Comparison of ENCODE assay signal across 21 cellular contexts in the genomic region with DNA sequence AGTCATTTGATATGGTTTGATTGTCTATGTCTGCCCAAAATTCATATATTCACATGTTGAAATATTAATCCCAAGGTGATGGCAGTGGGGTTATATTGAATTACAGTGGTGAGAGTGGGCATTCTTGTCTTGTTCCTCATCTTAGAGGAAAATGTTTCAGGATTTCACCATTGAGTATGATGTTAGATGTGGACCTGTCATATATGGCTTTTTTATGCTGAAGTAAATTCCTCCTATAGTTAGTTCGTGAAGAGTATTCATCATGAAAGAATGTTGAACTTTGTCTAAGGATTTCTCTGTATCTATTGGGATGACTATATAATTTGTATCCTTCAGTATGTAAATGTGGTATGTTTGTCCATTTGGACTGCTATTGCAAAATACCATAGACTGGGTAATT.
DNase-seq lines count a peak whose midpoint lies in the region; FAIRE-seq and TF ChIP-seq lines count a peak whose summit lies in the region.
"Had no signal": no experiment of that assay in that cellular context is flagged by ENCODE, and none has a peak within 500 bp of the region (broad histone marks: within the 10 kb centered on the region; RNA-seq: fewer than 3 reads in every experiment).

No MANE protein-coding gene starts in this region.

- DNase-seq in EH (ENCODE audit: low read depth) = peak; percentile 53
- peak; percentile 34 for DNase-seq in HS-27A (ENCODE audit: low read depth)
- DNase-seq in adipocyte (ENCODE audit: low read depth) = peak; percentile 23
- no peak for DNase-seq in urothelium cell line (ENCODE audit: low spot score)
- DNase-seq in stimulated activated CD4-positive, alpha-beta T cell treated with anti-CD3 and anti-CD28 coated beads, Interleukin-2, amount 100 ng/mL, for 24 hours = no peak
- DNase-seq in transverse colon = no peak
- DNase-seq in CD1c-positive myeloid dendritic cell (ENCODE audit: extremely low spot score) = no peak
- DNase-seq: 8988T; Calu3; CD8-positive, alpha-beta T cell; DMS 273 treated with DMSO at 0.1 percent for 48 hours; DMS53; DND-41; GF-D8; H9; KBM-7 had no signal

- peak; percentile 17 for FAIRE-seq in urothelium cell line (lab: Jason Lieb, UNC)
- FAIRE-seq: GM19239, H1, HepG2 had no signal

- H3K4me1 ChIP-seq in adipocyte (ENCODE audit: control insufficient read depth, insufficient read depth, low read length) (no peaks in the 10 kb centered on the region), transverse colon (no peaks in the 10 kb centered on the region)
- H3K4me1 ChIP-seq: BLaER1 had no signal

- H3K27me3 ChIP-seq in adipocyte (replicated peaks; ENCODE audit: control insufficient read depth, insufficient read depth, low read length) (no peaks in the 10 kb centered on the region), transverse colon (no peaks in the 10 kb centered on the region)
- H3K27me3 ChIP-seq: BLaER1 had no signal

- TF ChIP-seq POLR2A in transverse colon (IDR thresholded peaks at IDR 0.05) = no peak

- in situ Hi-C loops in transverse colon (cut with MboI; ENCODE audit: low pct_ligation_motif_present in 1 of 4, low pct_unique_long_range_greater_than_20kb in 1 of 4, low sequenced_read_pairs in 3 of 4) = no loop called here

- H3K9me3 ChIP-seq in adipocyte (ENCODE audit: control insufficient read depth, low read length) = no peaks in the 10 kb centered on the region
- H3K9me3 ChIP-seq in transverse colon = no peaks in the 10 kb centered on the region
- H3K9me3 ChIP-seq: BLaER1 had no signal

- intact Hi-C loops in transverse colon (cut with DNase I; ENCODE audit: low total_unique reads) = no loop called here

- no peak for TF ChIP-seq EP300 in transverse colon (IDR thresholded peaks at IDR 0.05; ENCODE audit: low read depth)

- H3K27ac ChIP-seq in transverse colon = no peak overlapping the region
- H3K27ac ChIP-seq: BLaER1, HL-60 had no signal

- TF ChIP-seq CTCF in transverse colon (IDR thresholded peaks at IDR 0.05) = no peak

- WGBS in transverse colon (ENCODE audit: low coverage in 1 of 2), 2 donors = 86 to 87% methylated on average over 1 of the region's 1 CpG

- H3K4me3 ChIP-seq in adipocyte (ENCODE audit: low read length) = no peak overlapping the region
- no peak overlapping the region for H3K4me3 ChIP-seq in transverse colon
- H3K4me3 ChIP-seq: BLaER1 had no signal

- H3K9ac ChIP-seq in adipocyte (ENCODE audit: low read length) = no peak overlapping the region
- H3K9ac ChIP-seq: BLaER1 had no signal

- H3K36me3 ChIP-seq in adipocyte (ENCODE audit: control insufficient read depth, insufficient read depth, low read length, severe bottlenecking) (no peaks in the 10 kb centered on the region), transverse colon (no peaks in the 10 kb centered on the region)
- H3K36me3 ChIP-seq: BLaER1 had no signal

Comparison
In these comparisons a context has a peak if more than half of its experiments do, and no peak if none do; other contexts are left out.
1. DNase-seq: peak in EH (single experiment), HS-27A (single experiment) and adipocyte (single experiment); none in urothelium cell line (single experiment), stimulated activated CD4-positive, alpha-beta T cell treated with anti-CD3 and anti-CD28 coated beads, Interleukin-2, amount 100 ng/mL, for 24 hours (0 of 2), transverse colon (single experiment) and CD1c-positive myeloid dendritic cell (single experiment).